In genomic region chrX:56113785-56114436, GRCh38 we compare ENCODE assay signal across 1 cellular context.
A peak's percentile ranks its signal among the peaks of the same experiment; 100 is the strongest.
TF ChIP-seq lines count a peak whose summit lies in the region.

No MANE protein-coding gene starts in this region.

TF ChIP-seq in H1, 55 proteins besides CTCF, POLR2A, EP300 and RAD21:
- peak; percentile 16; the same call in 1 of the 2 replicates for TF ChIP-seq TEAD4 (IDR thresholded peaks at IDR 0.05; ENCODE audit: low read depth, low read length)
- TF ChIP-seq SP1 (IDR thresholded peaks at IDR 0.05; ENCODE audit: low read depth, low read length) = peak; percentile 25; the same call in 1 of the 2 replicates
- no peak for TF ChIP-seq GABPA (IDR thresholded peaks at IDR 0.05; ENCODE audit: borderline replicate concordance, insufficient read depth, low read length)
